Comparison of ENCODE assay signal across 8 cellular contexts in genomic region chrX:111244238-111244750, GRCh38. TPM values are rescaled to one million over a fixed set of nuclear protein-coding genes. Genes with fewer than 3 reads are reported as not detected.
A peak's percentile ranks its signal among the peaks of the same experiment; 100 is the strongest.
DNase-seq lines count a peak whose midpoint lies in the region; ATAC-seq and TF ChIP-seq lines count a peak whose summit lies in the region.

No MANE protein-coding gene starts in this region.

- no peaks in the 10 kb centered on the region for H3K79me2 ChIP-seq in PC-9 (ENCODE audit: low read depth)

- H4K20me1 ChIP-seq in PC-9 (ENCODE audit: insufficient read depth): no peaks in the 10 kb centered on the region

- CTCF ChIA-PET in PC-9 (lab: Charles Lee): interaction anchor here (1.2 kb wide), 1 partner anchor 391 kb away, joined by 9 read pairs; no protein-coding TSS in a partner anchor

- no TSS peak for BruUV-seq in PC-9 (replicated peaks; lab: Mats Ljungman, UMichigan)

- TF ChIP-seq CTCF in left ventricle myocardium inferior (IDR thresholded peaks at IDR 0.05; ENCODE audit: borderline replicate concordance) (peak; percentile 45), right atrium auricular region (IDR thresholded peaks at IDR 0.05) (peak in 1 of 2 donors; percentile 56), PC-9 (conservative IDR thresholded peaks at IDR 0.05) (peak; percentile 73), gastroesophageal sphincter (IDR thresholded peaks at IDR 0.05) (peak in 3 of 4 experiments; percentile 14 to 52 (median 16))

- H3K27me3 ChIP-seq in left ventricle myocardium inferior (ENCODE audit: low read depth) (no peaks in the 10 kb centered on the region), right atrium auricular region (no peaks in the 10 kb centered on the region), PC-9 (ENCODE audit: insufficient read depth, low read depth) (peaks cover 36% of the 10 kb centered on the region), gastroesophageal sphincter (no peaks in the 10 kb centered on the region)

- H3K4me2 ChIP-seq in PC-9: no peak overlapping the region

- ATAC-seq in gastroesophageal sphincter (no peak), HG03039 (IDR thresholded peaks at IDR 0.05; ENCODE audit: unreplicated experiment) (no peak), GM18511 (IDR thresholded peaks at IDR 0.05; ENCODE audit: unreplicated experiment) (no peak)

- no peaks in the 10 kb centered on the region for H3F3A ChIP-seq in PC-9 (ENCODE audit: insufficient read depth, low read depth)

- H3K27ac ChIP-seq in left ventricle myocardium inferior (replicated peaks) (no peak overlapping the region), right atrium auricular region (no peak overlapping the region), PC-9 (no peak overlapping the region), gastroesophageal sphincter (no peak overlapping the region)

- intact Hi-C loops in left ventricle myocardium inferior (cut with micrococcal nuclease) (no loop called here), PC-9 (cut with micrococcal nuclease; ENCODE audit: unreplicated experiment) (loop anchor here (10.0 kb wide), 1 partner anchor 799 kb away; no protein-coding TSS in a partner anchor), cardiac septum (cut with DNase I) (loop anchor here (10.0 kb wide), 1 partner anchor 399 kb away; no protein-coding TSS in a partner anchor)

- H3K9me3 ChIP-seq in left ventricle myocardium inferior (replicated peaks) (no peaks in the 10 kb centered on the region), right atrium auricular region (peaks cover 0 to 5% of the 10 kb centered on the region in 2 donors), PC-9 (ENCODE audit: insufficient read depth, low read depth) (no peaks in the 10 kb centered on the region), gastroesophageal sphincter (no peaks in the 10 kb centered on the region)

- POLR2A ChIA-PET in PC-9 (lab: Charles Lee; ENCODE audit: unreplicated experiment): no interaction called here

- WGBS in gastroesophageal sphincter (ENCODE audit: low coverage in 1 of 2), 2 donors: 17 to 54% methylated on average over 1 to 2 of the region's 2 CpGs

- no peak for TF ChIP-seq POLR2A in gastroesophageal sphincter (IDR thresholded peaks at IDR 0.05)

- no peak overlapping the region for H2AFZ ChIP-seq in PC-9

- no peak for TF ChIP-seq EP300 in gastroesophageal sphincter (IDR thresholded peaks at IDR 0.05)

- H3K9me2 ChIP-seq in PC-9 (ENCODE audit: insufficient read depth): no peaks in the 10 kb centered on the region

- H3K36me3 ChIP-seq in left ventricle myocardium inferior: no peaks in the 10 kb centered on the region
- no peaks in the 10 kb centered on the region for H3K36me3 ChIP-seq in right atrium auricular region
- H3K36me3 ChIP-seq in PC-9 (ENCODE audit: low read depth): no peaks in the 10 kb centered on the region
- H3K36me3 ChIP-seq in gastroesophageal sphincter: no peaks in the 10 kb centered on the region

- H3K4me3 ChIP-seq in left ventricle myocardium inferior (no peak overlapping the region), right atrium auricular region (no peak overlapping the region), PC-9 (no peak overlapping the region), gastroesophageal sphincter (no peak overlapping the region)

- no peaks in the 10 kb centered on the region for H3K4me1 ChIP-seq in left ventricle myocardium inferior
- H3K4me1 ChIP-seq in right atrium auricular region: no peaks in the 10 kb centered on the region
- no peaks in the 10 kb centered on the region for H3K4me1 ChIP-seq in PC-9 (replicated peaks; ENCODE audit: insufficient read depth)
- H3K4me1 ChIP-seq in gastroesophageal sphincter: no peaks in the 10 kb centered on the region

- no peak for DNase-seq in left ventricle myocardium inferior
- DNase-seq in right atrium auricular region (ENCODE audit: low spot score): no peak
- no peak for DNase-seq in PC-9
- DNase-seq in cardiac septum (ENCODE audit: low spot score): no peak
- DNase-seq in NK-92 (lab: John Stamatoyannopoulos, UW; ENCODE audit: unreplicated experiment): no peak

RNA-seq across cellular contexts. Expression of gene CAPN6, which starts 26.0 kb away (rescaled TPM):
- total RNA-seq in left ventricle myocardium inferior (not detected), right atrium auricular region (1 to 10 TPM; 1.5 to 2.2 TPM), PC-9 (2021) (not detected in 2 replicates), gastroesophageal sphincter (1 to 10 TPM in 2 of 4 donors, under 1 TPM in 2; 0.57 to 7.4 (median 0.89) TPM), cardiac septum (0.62 TPM)
